In the genomic region with DNA sequence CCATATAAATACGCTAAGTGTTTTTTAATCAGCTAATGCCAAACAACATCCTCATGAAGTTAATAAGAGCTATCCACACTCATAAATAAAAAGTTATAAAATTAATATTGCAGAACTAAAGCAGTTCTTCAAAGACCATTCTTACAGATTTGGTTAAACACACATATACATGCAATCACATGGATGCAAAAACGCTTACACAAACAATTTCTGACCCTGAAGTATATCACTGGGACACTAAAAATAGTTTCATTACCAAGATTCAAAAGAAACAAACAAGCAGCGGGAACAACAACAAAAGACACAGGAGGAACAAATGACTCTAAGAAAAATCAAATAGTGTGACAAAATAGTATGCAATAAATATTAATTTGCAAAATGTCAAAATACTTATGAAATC, we compare ENCODE assay signal across 16 cellular contexts.
DNase-seq lines count a peak whose midpoint lies in the region; ATAC-seq and TF ChIP-seq lines count a peak whose summit lies in the region.
"Had no signal": no experiment of that assay in that cellular context is flagged by ENCODE, and none has a peak within 500 bp of the region (broad histone marks: within the 10 kb centered on the region; RNA-seq: fewer than 3 reads in every experiment).

No MANE protein-coding gene starts in this region.

- no peaks in the 10 kb centered on the region for H3K9me3 ChIP-seq in HEK293 (ENCODE audit: control insufficient read depth, insufficient read depth, low read depth, low read length)
- H3K9me3 ChIP-seq in subcutaneous abdominal adipose tissue (ENCODE audit: control insufficient read depth in 5 of 5, low read length in 5 of 5) = no peaks in the 10 kb centered on the region
- H3K9me3 ChIP-seq: BLaER1 treated with 17β-estradiol and CSF1 and Interleukin-3, amounts not matched to agents 10 nM and 100 nM had no signal

- no peak overlapping the region for H3K9ac ChIP-seq in subcutaneous abdominal adipose tissue (ENCODE audit: low read length in 5 of 5)
- H3K9ac ChIP-seq: BLaER1 treated with 17β-estradiol and CSF1 and Interleukin-3, amounts not matched to agents 10 nM and 100 nM had no signal

- no peak for TF ChIP-seq CTCF in HEK293 (tag by site-specific recombination; IDR thresholded peaks at IDR 0.05)

- DNase-seq in retina (no peak), NCI-H446 treated with DMSO at 0.1 percent for 48 hours (lab: John Stamatoyannopoulos, UW) (no peak), NCI-H69 (lab: John Stamatoyannopoulos, UW) (no peak)
- DNase-seq: 8988T; Calu3; CD8-positive, alpha-beta T cell; DMS79 treated with DMSO at 0.1 percent for 48 hours; GF-D8; GOT3; H7 had no signal

- H3K4me3 ChIP-seq in HEK293 (ENCODE audit: low read depth, low read length) = no peak overlapping the region
- H3K4me3 ChIP-seq in subcutaneous abdominal adipose tissue (ENCODE audit: low read depth in 1 of 5, low read length in 5 of 5) = no peak overlapping the region
- H3K4me3 ChIP-seq: BLaER1 treated with 17β-estradiol and CSF1 and Interleukin-3, amounts not matched to agents 10 nM and 100 nM had no signal

- H3K27ac ChIP-seq in HEK293 (ENCODE audit: extremely low read depth, low read depth, low read length) (no peak overlapping the region), angular gyrus (ENCODE audit: low read depth, low read length) (peak overlapping the region; percentile 62), subcutaneous abdominal adipose tissue (ENCODE audit: low read depth, low read length) (peak overlapping the region; percentile 20)
- H3K27ac ChIP-seq: BLaER1 treated with 17β-estradiol and CSF1 and Interleukin-3, amounts not matched to agents 10 nM and 100 nM had no signal

- CTCF ChIA-PET in HEK293 (lab: Yijun Ruan, JAX) = no interaction called here

- H3K36me3 ChIP-seq in HEK293 (ENCODE audit: control insufficient read depth in 2 of 2, insufficient read depth in 1 of 2, low read length in 2 of 2) = no peaks in the 10 kb centered on the region
- H3K36me3 ChIP-seq in subcutaneous abdominal adipose tissue (ENCODE audit: control insufficient read depth in 5 of 5, insufficient read depth in 5 of 5, low read length in 5 of 5) = no peaks in the 10 kb centered on the region
- H3K36me3 ChIP-seq: BLaER1 treated with 17β-estradiol and CSF1 and Interleukin-3, amounts not matched to agents 10 nM and 100 nM had no signal

- POLR2A ChIA-PET in HEK293 (lab: Yijun Ruan, JAX) = no interaction called here

- H3K27me3 ChIP-seq in subcutaneous abdominal adipose tissue (ENCODE audit: control insufficient read depth in 5 of 5, insufficient read depth in 4 of 5, low read length in 5 of 5) = no peaks in the 10 kb centered on the region
- H3K27me3 ChIP-seq: BLaER1 treated with 17β-estradiol and CSF1 and Interleukin-3, amounts not matched to agents 10 nM and 100 nM had no signal

- H3K4me1 ChIP-seq in HEK293 (ENCODE audit: control insufficient read depth, insufficient read depth, low read length) (no peaks in the 10 kb centered on the region), subcutaneous abdominal adipose tissue (ENCODE audit: control insufficient read depth in 5 of 5, insufficient read depth in 5 of 5, low read length in 5 of 5) (peaks cover 0 to 46% (median 0%) of the 10 kb centered on the region in 5 donors)

- ATAC-seq in GM18519 (IDR thresholded peaks at IDR 0.05; ENCODE audit: low FRiP score, unreplicated experiment) = no peak
- ATAC-seq: CD8-positive, alpha-beta T cell; HCT116 had no signal

TF ChIP-seq in HEK293, 187 proteins besides CTCF, POLR2A, EP300 and RAD21:
- no peak for TF ChIP-seq ZNF26 (tag by site-specific recombination; IDR thresholded peaks at IDR 0.05)
- TF ChIP-seq ZNF585B (tag by site-specific recombination; IDR thresholded peaks at IDR 0.05) = 0 out of 2 replicates have a peak, but pooled peaks have one; percentile 19
